24 cellular contexts compared by ENCODE assay signal in genomic region chr22:29660021-29660420, GRCh38.
"Had no signal": no experiment of that assay in that cellular context is flagged by ENCODE, and none has a peak within 500 bp of the region (broad histone marks: within the 10 kb centered on the region; RNA-seq: fewer than 3 reads in every experiment).

No MANE protein-coding gene starts in this region.

- ATAC-seq: heart left ventricle; naive thymus-derived CD8-positive, alpha-beta T cell; right cardiac atrium; sciatic nerve; stimulated activated naive B cell treated with anti-CD40 and anti-IgM and Interleukin-4, amounts not matched to agents 10 μg/mL and 1 μg/mL and 100 μg/mL, for 72 hours; stimulated activated naive CD8-positive, alpha-beta T cell treated with anti-CD3 and anti-CD28 coated beads, Interleukin-15, Interleukin-2, amounts not matched to agents 100 U/mL and 50 U/mL, for 24 hours had no signal

- H3K4me1 ChIP-seq: prostate gland, testis, transverse colon had no signal

- H3K4me3 ChIP-seq: heart left ventricle, left ventricle myocardium inferior, lung, ovary, prostate gland, skin epidermis, stomach, testis, thyroid gland, transverse colon, upper lobe of left lung had no signal

- H3K27ac ChIP-seq: heart left ventricle, left ventricle myocardium inferior, ovary, stomach, testis, thyroid gland, transverse colon, upper lobe of left lung had no signal

- H3K9me3 ChIP-seq: heart left ventricle, left ventricle myocardium inferior, ovary, prostate gland, stomach, testis, thyroid gland, transverse colon, upper lobe of left lung had no signal

- H3K27me3 ChIP-seq: heart left ventricle, ovary, stomach, testis, thyroid gland, transverse colon, upper lobe of left lung had no signal

- DNase-seq: heart left ventricle; hypothalamus; immature natural killer cell; kidney; left ventricle myocardium inferior; naive thymus-derived CD8-positive, alpha-beta T cell; ovary; retina; right cardiac atrium; stimulated activated CD4-positive, alpha-beta T cell treated with anti-CD3 and anti-CD28 coated beads, Interleukin-12 subunit alpha, Interleukin-12 subunit beta, amount 100 ng/mL, for 4 hours; stimulated activated CD4-positive, alpha-beta T cell treated with anti-CD3 and anti-CD28 coated beads, Interleukin-15, amount 100 ng/mL, for 24 hours; stimulated activated CD4-positive, alpha-beta T cell treated with anti-CD3 and anti-CD28 coated beads, Interleukin-2, amount 100 ng/mL, for 24 hours; stimulated activated CD4-positive, alpha-beta T cell treated with anti-CD3 and anti-CD28 coated beads, Interleukin-4, amount 100 ng/mL, for 1 hour; stimulated activated naive B cell treated with anti-CD40 and anti-IgM and Interleukin-4, amounts not matched to agents 10 μg/mL and 1 μg/mL and 100 μg/mL, for 72 hours; stimulated activated naive CD8-positive, alpha-beta T cell treated with anti-CD3 and anti-CD28 coated beads, Interleukin-15, Interleukin-2, amounts not matched to agents 100 U/mL and 50 U/mL, for 24 hours; stomach; testis; thyroid gland; transverse colon had no signal

- H3K36me3 ChIP-seq: ovary, prostate gland had no signal
